In genomic region chr1:182211364-182211763, GRCh38 we compare ENCODE assay signal across 16 cellular contexts.
DNase-seq lines count a peak whose midpoint lies in the region; ATAC-seq, FAIRE-seq and TF ChIP-seq lines count a peak whose summit lies in the region.
"Had no signal": no experiment of that assay in that cellular context is flagged by ENCODE, and none has a peak within 500 bp of the region (broad histone marks: within the 10 kb centered on the region; RNA-seq: fewer than 3 reads in every experiment).

No MANE protein-coding gene starts in this region.

- peaks cover 3% of the 10 kb centered on the region for H3K27me3 Mint-ChIP-seq in activated naive CD4-positive, alpha-beta T cell treated with anti-CD3 and anti-CD28 coated beads, Interleukin-2, amount 10 ng/mL, durations not matched to agents 7 days and 5 days

- peaks cover 4% of the 10 kb centered on the region for H3K4me1 Mint-ChIP-seq in activated naive CD4-positive, alpha-beta T cell treated with anti-CD3 and anti-CD28 coated beads, Interleukin-2, amount 10 ng/mL, durations not matched to agents 7 days and 5 days

- no peaks in the 10 kb centered on the region for H3K27me3 ChIP-seq in adipocyte (replicated peaks; ENCODE audit: control insufficient read depth, insufficient read depth, low read length)
- no peaks in the 10 kb centered on the region for H3K27me3 ChIP-seq in lower lobe of right lung (ENCODE audit: low read depth)

- peak; percentile 60 for FAIRE-seq in D721Med (lab: Jason Lieb, UNC)
- FAIRE-seq: A549, GM12878, GM18507, H54 had no signal

- no peaks in the 10 kb centered on the region for H3K36me3 Mint-ChIP-seq in activated naive CD4-positive, alpha-beta T cell treated with anti-CD3 and anti-CD28 coated beads, Interleukin-2, amount 10 ng/mL, durations not matched to agents 7 days and 5 days
- H3K36me3 Mint-ChIP-seq: CD14-positive monocyte; CD8-positive, alpha-beta T cell had no signal

- H3K4me3 Mint-ChIP-seq in activated naive CD4-positive, alpha-beta T cell treated with anti-CD3 and anti-CD28 coated beads, Interleukin-2, amount 10 ng/mL, durations not matched to agents 7 days and 5 days: no peak overlapping the region
- H3K4me3 Mint-ChIP-seq: CD14-positive monocyte; CD8-positive, alpha-beta T cell had no signal

- ATAC-seq in lower lobe of right lung (no peak), sciatic nerve (no peak)
- ATAC-seq: A549; CD8-positive, alpha-beta T cell; GM12878; HCT116 had no signal

- H3K4me3 ChIP-seq in adipocyte (ENCODE audit: low read length) (no peak overlapping the region), lower lobe of right lung (no peak overlapping the region)
- H3K4me3 ChIP-seq: A549, GM12878 had no signal

- H3K9me3 ChIP-seq in adipocyte (ENCODE audit: control insufficient read depth, low read length) (no peaks in the 10 kb centered on the region), lower lobe of right lung (no peaks in the 10 kb centered on the region)
- H3K9me3 ChIP-seq: A549 had no signal

- intact Hi-C loops in lower lobe of right lung (cut with DNase I) (no loop called here), sciatic nerve (cut with DNase I) (no loop called here)

- H3K27ac Mint-ChIP-seq in activated naive CD4-positive, alpha-beta T cell treated with anti-CD3 and anti-CD28 coated beads, Interleukin-2, amount 10 ng/mL, durations not matched to agents 7 days and 5 days: no peak overlapping the region
- H3K27ac Mint-ChIP-seq: CD14-positive monocyte; CD8-positive, alpha-beta T cell had no signal

- DNase-seq in D721Med (ENCODE audit: insufficient read length, low spot score): no peak
- DNase-seq in adipocyte (ENCODE audit: low read depth): no peak
- DNase-seq in myocyte (ENCODE audit: low read depth): peak; percentile 29
- no peak for DNase-seq in cerebellar nuclear complex (lab: John Stamatoyannopoulos, UW)
- no peak for DNase-seq in lower lobe of right lung
- no peak for DNase-seq in activated naive CD4-positive, alpha-beta T cell treated with anti-CD3 and anti-CD28 coated beads, Interleukin-2, amount 10 ng/mL, durations not matched to agents 7 days and 5 days
- DNase-seq in sciatic nerve (ENCODE audit: low spot score): no peak
- DNase-seq: CD8-positive, alpha-beta T cell; DMS79 had no signal

- H3K27ac ChIP-seq in lower lobe of right lung: no peak overlapping the region
- H3K27ac ChIP-seq: A549, HL-60 had no signal

- H3K36me3 ChIP-seq in adipocyte (ENCODE audit: control insufficient read depth, insufficient read depth, low read length, severe bottlenecking) (no peaks in the 10 kb centered on the region), lower lobe of right lung (no peaks in the 10 kb centered on the region)

- H3K9me3 Mint-ChIP-seq in activated naive CD4-positive, alpha-beta T cell treated with anti-CD3 and anti-CD28 coated beads, Interleukin-2, amount 10 ng/mL, durations not matched to agents 7 days and 5 days: no peaks in the 10 kb centered on the region
- H3K9me3 Mint-ChIP-seq: CD14-positive monocyte; CD8-positive, alpha-beta T cell had no signal

- TF ChIP-seq CTCF in D721Med (IDR thresholded peaks at IDR 0.05; ENCODE audit: insufficient read depth, missing control alignments): no peak
- TF ChIP-seq CTCF in lower lobe of right lung (IDR thresholded peaks at IDR 0.05): no peak

- peaks cover 69% of the 10 kb centered on the region for H3K4me1 ChIP-seq in adipocyte (ENCODE audit: control insufficient read depth, insufficient read depth, low read length)
- H3K4me1 ChIP-seq in lower lobe of right lung: peaks cover 2% of the 10 kb centered on the region
- H3K4me1 ChIP-seq: A549 had no signal

- peak overlapping the region; percentile 56 for H3K9ac ChIP-seq in adipocyte (ENCODE audit: low read length)

- CTCF ChIA-PET in activated naive CD4-positive, alpha-beta T cell treated with anti-CD3 and anti-CD28 coated beads, Interleukin-2, amount 10 ng/mL, durations not matched to agents 7 days and 5 days (lab: Charles Lee): no interaction called here
